21 cellular contexts compared by ENCODE assay signal in the genomic region with DNA sequence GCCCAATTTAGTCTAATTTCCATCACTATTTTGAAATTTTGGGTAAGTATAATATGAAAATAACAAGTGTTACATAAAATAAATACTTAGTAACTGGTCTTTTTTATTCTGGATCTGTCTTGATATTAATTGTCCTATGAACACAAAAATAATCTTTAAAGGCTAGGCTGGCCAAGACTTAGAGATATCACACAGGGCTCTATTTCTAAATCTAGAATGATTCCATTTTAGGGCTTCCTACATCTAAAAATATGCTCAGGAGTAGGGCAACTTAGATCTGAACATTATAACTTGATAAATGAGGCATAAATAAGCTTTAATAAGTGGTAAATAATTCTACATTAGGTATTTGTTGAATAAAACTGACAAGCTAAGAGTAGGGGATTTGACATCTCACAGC. TPM values are rescaled to one million over a fixed set of nuclear protein-coding genes. Genes with fewer than 3 reads are reported as not detected.
A peak's percentile ranks its signal among the peaks of the same experiment; 100 is the strongest.
DNase-seq lines count a peak whose midpoint lies in the region; ATAC-seq, FAIRE-seq and TF ChIP-seq lines count a peak whose summit lies in the region.
"Had no signal": no experiment of that assay in that cellular context is flagged by ENCODE, and none has a peak within 500 bp of the region (broad histone marks: within the 10 kb centered on the region; RNA-seq: fewer than 3 reads in every experiment).

No MANE protein-coding gene starts in this region.

- peaks cover 0 to 2% (median 0%) of the 10 kb centered on the region in 3 donors for H3K27me3 Mint-ChIP-seq in CD14-positive monocyte (ENCODE audit: low read depth in 3 of 3)

- peaks cover 0 to 4% (median 0%) of the 10 kb centered on the region in 7 donors for H3K9me3 Mint-ChIP-seq in CD14-positive monocyte

- no peaks in the 10 kb centered on the region for H3K9me3 ChIP-seq in cardiac muscle cell (ENCODE audit: low read depth)
- no peaks in the 10 kb centered on the region for H3K9me3 ChIP-seq in right cardiac atrium (ENCODE audit: control insufficient read depth, low read length)
- H3K9me3 ChIP-seq in PC-9 (ENCODE audit: insufficient read depth, low read depth): no peaks in the 10 kb centered on the region
- no peaks in the 10 kb centered on the region for H3K9me3 ChIP-seq in K562 (replicated peaks; ENCODE audit: control insufficient read depth, insufficient read depth, low read depth, low read length)
- H3K9me3 ChIP-seq: BLaER1 treated with 17β-estradiol and CSF1 and Interleukin-3, amounts not matched to agents 10 nM and 100 nM; Peyer's patch had no signal

- no peak overlapping the region for H3K9ac ChIP-seq in K562 (ENCODE audit: insufficient read depth in 1 of 2, low read depth in 2 of 2, low read length in 2 of 2)
- H3K9ac ChIP-seq: BLaER1 treated with 17β-estradiol and CSF1 and Interleukin-3, amounts not matched to agents 10 nM and 100 nM; KMS-11 had no signal

- POLR2A ChIA-PET in PC-9 (lab: Charles Lee; ENCODE audit: unreplicated experiment) (interaction anchor here (0.6 to 0.7 kb wide), 2 partner anchors 60 to 521 kb away, joined by 3 read pairs; no protein-coding TSS in a partner anchor), K562 (lab: Yijun Ruan, JAX) (no interaction called here)

- H3K79me2 ChIP-seq in PC-9 (ENCODE audit: low read depth): peaks cover 89% of the 10 kb centered on the region
- peaks cover 23% of the 10 kb centered on the region; the same call in 2 of the 3 replicates for H3K79me2 ChIP-seq in K562 (ENCODE audit: control insufficient read depth, insufficient read depth, low read length)

- peak overlapping the region; percentile 63 for H3K27ac ChIP-seq in cardiac muscle cell
- no peak overlapping the region for H3K27ac ChIP-seq in right cardiac atrium (ENCODE audit: low read length)
- H3K27ac ChIP-seq in PC-9: peak overlapping the region; percentile 20; the same call in 1 of the 2 replicates
- no peak overlapping the region for H3K27ac ChIP-seq in K562 (ENCODE audit: extremely low read depth, low read depth, low read length)
- H3K27ac ChIP-seq: KMS-11, Peyer's patch, SK-N-MC had no signal

- H3K36me3 ChIP-seq in cardiac muscle cell: peaks cover 84% of the 10 kb centered on the region
- peaks cover 88% of the 10 kb centered on the region for H3K36me3 ChIP-seq in PC-9 (ENCODE audit: low read depth)
- H3K36me3 ChIP-seq in K562 (ENCODE audit: control insufficient read depth, insufficient read depth, low read length): peaks cover 77% of the 10 kb centered on the region

- H3K4me2 ChIP-seq in PC-9 (no peak overlapping the region), K562 (ENCODE audit: insufficient read depth, low read length) (no peak overlapping the region)
- H3K4me2 ChIP-seq: BLaER1 treated with 17β-estradiol and CSF1 and Interleukin-3, amounts not matched to agents 10 nM and 100 nM; KMS-11 had no signal

- H3F3A ChIP-seq in PC-9 (ENCODE audit: insufficient read depth, low read depth): peaks cover 93% of the 10 kb centered on the region

- CTCF ChIA-PET in PC-9 (lab: Charles Lee) (no interaction called here), K562 (lab: Yijun Ruan, JAX; ENCODE audit: low intra/inter-chr PET ratio) (no interaction called here)

- no peak for FAIRE-seq in K562 (lab: Jason Lieb, UNC)
- FAIRE-seq: A204.1 had no signal

- intact Hi-C loops in right cardiac atrium (cut with DNase I): no loop called here
- intact Hi-C loops in CD14-positive monocyte (cut with micrococcal nuclease): no loop called here
- intact Hi-C loops in PC-9 (cut with micrococcal nuclease; ENCODE audit: unreplicated experiment): loop anchor here (10.0 kb wide), 1 partner anchor 444 kb away; no protein-coding TSS in a partner anchor
- intact Hi-C loops in K562 (cut with micrococcal nuclease): no loop called here
- intact Hi-C loops in lower leg skin (cut with DNase I; ENCODE audit: low total_unique reads): loop anchor here (10.0 kb wide), 1 partner anchor 96 kb away; no protein-coding TSS in a partner anchor

- no peaks in the 10 kb centered on the region for H3K27me3 ChIP-seq in cardiac muscle cell
- no peaks in the 10 kb centered on the region for H3K27me3 ChIP-seq in right cardiac atrium (ENCODE audit: control insufficient read depth, insufficient read depth)
- no peaks in the 10 kb centered on the region for H3K27me3 ChIP-seq in PC-9 (ENCODE audit: insufficient read depth, low read depth)
- no peaks in the 10 kb centered on the region for H3K27me3 ChIP-seq in K562 (ENCODE audit: control insufficient read depth in 2 of 2, insufficient read depth in 2 of 2, low read length in 2 of 2)
- H3K27me3 ChIP-seq: BLaER1 treated with 17β-estradiol and CSF1 and Interleukin-3, amounts not matched to agents 10 nM and 100 nM; Peyer's patch had no signal

- no peak for ATAC-seq in right cardiac atrium
- no peak for ATAC-seq in K562

- H3K4me1 ChIP-seq in cardiac muscle cell (ENCODE audit: low read depth): no peaks in the 10 kb centered on the region
- peaks cover 3% of the 10 kb centered on the region for H3K4me1 ChIP-seq in right cardiac atrium (ENCODE audit: control insufficient read depth, insufficient read depth, low read length)
- H3K4me1 ChIP-seq in PC-9 (replicated peaks; ENCODE audit: insufficient read depth): no peaks in the 10 kb centered on the region
- no peaks in the 10 kb centered on the region for H3K4me1 ChIP-seq in K562 (replicated peaks in 1 of 2; ENCODE audit: control insufficient read depth in 2 of 2, insufficient read depth in 2 of 2, low read length in 2 of 2)
- H3K4me1 ChIP-seq: Peyer's patch had no signal

- peak overlapping the region in 5 of 7 donors; percentile 21 to 89 (median 70) for H3K27ac Mint-ChIP-seq in CD14-positive monocyte

- no peaks in the 10 kb centered on the region for H3K9me1 ChIP-seq in K562 (ENCODE audit: control insufficient read depth, insufficient read depth, low read length)

- H3K9me2 ChIP-seq in PC-9 (ENCODE audit: insufficient read depth): no peaks in the 10 kb centered on the region

- TF ChIP-seq POLR2A in K562 (conservative IDR thresholded peaks at IDR 0.05) (no peak), lower leg skin (IDR thresholded peaks at IDR 0.05) (no peak)

- peaks cover 4% of the 10 kb centered on the region for H3K4me1 Mint-ChIP-seq in CD14-positive monocyte

- H3K4me3 Mint-ChIP-seq in CD14-positive monocyte: no peak overlapping the region

- H4K20me1 ChIP-seq in PC-9 (ENCODE audit: insufficient read depth) (peaks cover 22% of the 10 kb centered on the region), K562 (replicated peaks; ENCODE audit: control insufficient read depth, insufficient read depth, low read length) (no peaks in the 10 kb centered on the region)

- H2AFZ ChIP-seq in PC-9 (no peak overlapping the region), K562 (ENCODE audit: low read depth, low read length) (no peak overlapping the region)

- no peak for TF ChIP-seq EP300 in K562 (IDR thresholded peaks at IDR 0.05; ENCODE audit: low read length)

- no peak overlapping the region for H3K4me3 ChIP-seq in cardiac muscle cell
- no peak overlapping the region for H3K4me3 ChIP-seq in right cardiac atrium (ENCODE audit: low read length)
- no peak overlapping the region for H3K4me3 ChIP-seq in PC-9
- no peak overlapping the region for H3K4me3 ChIP-seq in K562
- H3K4me3 ChIP-seq in lower leg skin (ENCODE audit: low read depth, poor library complexity, severe bottlenecking): no peak overlapping the region
- H3K4me3 ChIP-seq: BLaER1 treated with 17β-estradiol and CSF1 and Interleukin-3, amounts not matched to agents 10 nM and 100 nM; Peyer's patch; SK-N-MC had no signal

- no peak for TF ChIP-seq RAD21 in K562 (CRISPR knock-in tag; conservative IDR thresholded peaks at IDR 0.05 in 1 of 2, IDR thresholded peaks at IDR 0.05 in 1 of 2)

- BruUV-seq in PC-9 (replicated peaks; lab: Mats Ljungman, UMichigan) (no TSS peak), K562 (replicated peaks; lab: Mats Ljungman, UMichigan) (TSS peak; percentile 20)

- in situ Hi-C loops in K562 (cut with MboI): loop anchor here (10.0 kb wide), 1 partner anchor 274 kb away; no protein-coding TSS in a partner anchor

- peaks cover 79 to 98% of the 10 kb centered on the region in 2 donors for H3K36me3 Mint-ChIP-seq in CD14-positive monocyte

- TF ChIP-seq CTCF in cardiac muscle cell (IDR thresholded peaks at IDR 0.05; ENCODE audit: low read depth, low read length): no peak
- TF ChIP-seq CTCF in CD14-positive monocyte (IDR thresholded peaks at IDR 0.05): no peak
- no peak for TF ChIP-seq CTCF in PC-9 (conservative IDR thresholded peaks at IDR 0.05)
- TF ChIP-seq CTCF in K562 (IDR thresholded peaks at IDR 0.05 in 2 of 3, conservative IDR thresholded peaks at IDR 0.05 in 1 of 3; ENCODE audit: insufficient read depth in 2 of 3, low read depth in 1 of 3, low read length in 3 of 3): no peak
- no peak for TF ChIP-seq CTCF in lower leg skin (IDR thresholded peaks at IDR 0.05)

- DNase-seq in cardiac muscle cell (ENCODE audit: low read depth in 1 of 2, low spot score in 1 of 2): no peak
- DNase-seq in right cardiac atrium: no peak
- DNase-seq in CD14-positive monocyte (ENCODE audit: low spot score): no peak
- no peak for DNase-seq in PC-9
- DNase-seq in K562 (ENCODE audit: extremely low read depth in 1 of 4, low spot score in 3 of 4): no peak
- no peak for DNase-seq in UCSD-AML1 (lab: John Stamatoyannopoulos, UW; ENCODE audit: unreplicated experiment)
- DNase-seq in stimulated activated CD4-positive, alpha-beta T cell treated with anti-CD3 and anti-CD28 coated beads, Interleukin-4, amount 100 ng/mL, for 1 hour: no peak
- DNase-seq in lower leg skin (ENCODE audit: low spot score in 2 of 2): no peak
- DNase-seq: DMS79 treated with DMSO at 0.1 percent for 48 hours, H7, NCI-H1048, NCI-H1436, NCI-H2029, NCI-H345, NCI-H526, Peyer's patch, SHP77 had no signal

RNA-seq across cellular contexts. Expression of a gene that starts 23.1 kb away (rescaled TPM):
- 12.9 and 13.0 TPM in 2 replicates for total RNA-seq in cardiac muscle cell
- 17.3 and 23.8 TPM in 2 replicates for polyA plus RNA-seq in cardiac muscle cell
- total RNA-seq in right cardiac atrium: 10 to 100 TPM in 1 of 4 donors, 1 to 10 TPM in 3; 6.1 to 12.9 (median 8.8) TPM
- 10.5 TPM for polyA plus RNA-seq in right cardiac atrium
- 1 to 10 TPM; 2.9 to 3.2 TPM for polyA plus RNA-seq in CD14-positive monocyte
- 17.9 and 18.0 TPM in 2 replicates for total RNA-seq in PC-9 (2021)
- total RNA-seq in K562 (2011; cell fraction: chromatin; rRNA removed; ENCODE audit: low replicate concordance): 2.5 and 9.6 TPM in 2 replicates
- 2.7 and 2.8 TPM in 2 replicates for total RNA-seq in K562 (2011; cell fraction: nucleolus; rRNA removed)
- 4.0 and 7.2 TPM in 2 replicates for total RNA-seq in K562 (2011; cell fraction: nucleoplasm; rRNA removed)
- total RNA-seq in K562 (2014; rRNA removed): 4.4 and 5.2 TPM in 2 replicates
- total RNA-seq in K562 (2014; rRNA removed; fragmentation: Illumina TruSeq; extraction: Trizol): 9.0 and 9.9 TPM in 2 replicates
- 7.7 and 8.9 TPM in 2 replicates for total RNA-seq in K562 (2015; rRNA removed; fragmentation: Illumina TruSeq; extraction: Trizol)
- total RNA-seq in K562 (2021): 3.7 and 4.5 TPM in 2 replicates
- 7.0 and 8.6 TPM in 2 replicates for polyA plus RNA-seq in K562 (2011; rRNA removed)
- polyA plus RNA-seq in K562 (2011; cell fraction: cytosol; rRNA removed): 1.7 and 5.3 TPM in 2 replicates
- polyA plus RNA-seq in K562 (2011; cell fraction: nucleus; rRNA removed): 1.7 and 2.2 TPM in 2 replicates
- polyA plus RNA-seq in K562 (2012): 4.3 and 5.1 TPM in 2 replicates
- polyA plus RNA-seq in K562 (2014; fragmentation: Illumina TruSeq; extraction: Trizol): 7.7 and 7.9 TPM in 2 replicates
- polyA plus RNA-seq in K562 (2014; fragmentation: Nextera tagmentation; extraction: Ambion mirVana): 1 to 10 TPM; 5.2 to 8.1 TPM
- 7.5 and 7.7 TPM in 2 replicates for polyA plus RNA-seq in K562 (2014; rRNA removed)
- polyA minus RNA-seq in K562 (2011; rRNA and poly(A)+ RNA removed): 5.1 and 6.3 TPM in 2 replicates
- polyA minus RNA-seq in K562 (2011; cell fraction: cytosol; rRNA and poly(A)+ RNA removed): 2.8 and 4.1 TPM in 2 replicates
- 2.4 and 4.8 TPM in 2 replicates for polyA minus RNA-seq in K562 (2011; cell fraction: nucleus; rRNA and poly(A)+ RNA removed)
- 1 to 10 TPM; 7.1 to 8.7 (median 8.0) TPM for total RNA-seq in lower leg skin

RNA-seq across cellular contexts. Expression of a gene that starts 43.8 kb away (rescaled TPM):
- total RNA-seq in cardiac muscle cell (107 and 108 TPM in 2 replicates), right cardiac atrium (100 to 1,000 TPM in 1 of 4 donors, 10 to 100 TPM in 3; 52.7 to 117 (median 81.1) TPM), PC-9 (2021) (146 and 154 TPM in 2 replicates), K562 (2014; rRNA removed) (19.7 and 24.2 TPM in 2 replicates), K562 (2014; rRNA removed; fragmentation: Illumina TruSeq; extraction: Trizol) (29.3 and 32.3 TPM in 2 replicates), K562 (2015; rRNA removed; fragmentation: Illumina TruSeq; extraction: Trizol) (31.9 and 33.0 TPM in 2 replicates), K562 (2021) (29.4 and 32.7 TPM in 2 replicates), lower leg skin (10 to 100 TPM; 48.8 to 88.8 (median 57.4) TPM)
- polyA plus RNA-seq in cardiac muscle cell (119 and 166 TPM in 2 replicates), right cardiac atrium (25.5 TPM), CD14-positive monocyte (100 to 1,000 TPM in 1 of 2 donors, 10 to 100 TPM in 1; 79.0 to 137 TPM), K562 (2011; rRNA removed) (18.3 and 20.2 TPM in 2 replicates), K562 (2014; fragmentation: Illumina TruSeq; extraction: Trizol) (32.7 and 35.3 TPM in 2 replicates), K562 (2014; fragmentation: Nextera tagmentation; extraction: Ambion mirVana) (1 to 10 TPM; 5.9 to 7.5 TPM), K562 (2014; rRNA removed) (18.5 and 21.1 TPM in 2 replicates)
- total RNA-seq in K562 (2011; cell fraction: chromatin; rRNA removed; ENCODE audit: low replicate concordance): 27.0 and 107 TPM in 2 replicates
- 13.0 and 20.8 TPM in 2 replicates for total RNA-seq in K562 (2011; cell fraction: nucleolus; rRNA removed)
- 34.8 and 40.5 TPM in 2 replicates for total RNA-seq in K562 (2011; cell fraction: nucleoplasm; rRNA removed)
- 6.5 and 7.0 TPM in 2 replicates for polyA plus RNA-seq in K562 (2011; cell fraction: cytosol; rRNA removed)
- 13.5 and 14.8 TPM in 2 replicates for polyA plus RNA-seq in K562 (2011; cell fraction: nucleus; rRNA removed)
- polyA plus RNA-seq in K562 (2012): 13.5 and 15.5 TPM in 2 replicates
- 53.8 and 55.7 TPM in 2 replicates for polyA minus RNA-seq in K562 (2011; rRNA and poly(A)+ RNA removed)
- 15.6 and 19.3 TPM in 2 replicates for polyA minus RNA-seq in K562 (2011; cell fraction: cytosol; rRNA and poly(A)+ RNA removed)
- polyA minus RNA-seq in K562 (2011; cell fraction: nucleus; rRNA and poly(A)+ RNA removed): 19.5 and 22.0 TPM in 2 replicates

Comparison
In these comparisons a context has a peak if more than half of its experiments do, and no peak if none do; other contexts are left out.
1. H3K27ac ChIP-seq: peak in cardiac muscle cell (single experiment) and PC-9 (single experiment); none in right cardiac atrium (single experiment) and K562 (single experiment).
2. intact Hi-C loops: an anchor here in PC-9 (10.0 kb wide) and lower leg skin (10.0 kb wide); none called in right cardiac atrium, CD14-positive monocyte and K562.